ENCODE assay signal across 39 cellular contexts in the genomic region with DNA sequence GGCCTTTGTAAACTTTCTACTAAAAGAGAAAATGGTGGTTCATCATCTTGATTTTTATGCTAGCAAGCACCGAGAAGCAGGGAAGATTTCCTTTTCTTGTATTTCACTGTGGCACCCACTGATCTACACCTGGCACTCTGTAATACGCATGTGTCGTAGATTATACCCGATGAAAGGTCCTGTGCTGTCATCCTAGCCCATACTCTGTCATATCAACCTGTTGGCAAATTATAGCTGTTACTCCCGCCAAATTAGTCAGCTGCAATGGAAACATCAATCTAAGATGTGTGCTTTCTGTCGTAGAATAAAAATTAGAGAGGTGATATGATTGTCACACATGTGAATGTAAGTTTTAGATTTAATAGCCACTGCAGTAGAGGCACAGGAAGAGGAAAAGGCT.
"Had no signal": no experiment of that assay in that cellular context is flagged by ENCODE, and none has a peak within 500 bp of the region (broad histone marks: within the 10 kb centered on the region; RNA-seq: fewer than 3 reads in every experiment).

No MANE protein-coding gene starts in this region.

- H3K27me3 Mint-ChIP-seq: activated naive CD4-positive, alpha-beta T cell treated with anti-CD3 and anti-CD28 coated beads, Interleukin-2, amount 10 ng/mL, durations not matched to agents 7 days and 5 days; activated naive CD4-positive, alpha-beta T cell treated with anti-CD3 and anti-CD28 coated beads, Interleukin-2, amount 50 U/mL, for 24 hours; activated naive CD8-positive, alpha-beta T cell treated with anti-CD3 and anti-CD28 coated beads for 36 hours; activated naive CD8-positive, alpha-beta T cell treated with anti-CD3 and anti-CD28 coated beads, Interleukin-2, amount 10 ng/mL, durations not matched to agents 7 days and 5 days; activated T-cell treated with anti-CD3 and anti-CD28 coated beads, Interleukin-2, amount 50 U/mL, for 24 hours; activated T-helper 17 cell treated with anti-CD3 and anti-CD28 coated beads, Interleukin-2, amount 50 U/mL, for 72 hours; brain; central memory CD8-positive, alpha-beta T cell had no signal

- H3K36me3 ChIP-seq: adrenal gland, ascending aorta, brain microvascular endothelial cell, breast epithelium, cardiac muscle cell had no signal

- H3K4me1 Mint-ChIP-seq: activated naive CD4-positive, alpha-beta T cell treated with anti-CD3 and anti-CD28 coated beads, Interleukin-2, amount 10 ng/mL, durations not matched to agents 7 days and 5 days; activated naive CD4-positive, alpha-beta T cell treated with anti-CD3 and anti-CD28 coated beads, Interleukin-2, amount 50 U/mL, for 24 hours; activated naive CD8-positive, alpha-beta T cell treated with anti-CD3 and anti-CD28 coated beads for 36 hours; activated naive CD8-positive, alpha-beta T cell treated with anti-CD3 and anti-CD28 coated beads, Interleukin-2, amount 10 ng/mL, durations not matched to agents 7 days and 5 days; activated naive CD8-positive, alpha-beta T cell treated with anti-CD3 and anti-CD28 coated beads, Interleukin-2, amount 50 U/mL, for 24 hours; activated T-helper 17 cell treated with anti-CD3 and anti-CD28 coated beads, Interleukin-2, amount 50 U/mL, for 72 hours; brain; central memory CD8-positive, alpha-beta T cell had no signal

- H3K9me3 Mint-ChIP-seq: activated naive CD8-positive, alpha-beta T cell treated with anti-CD3 and anti-CD28 coated beads, Interleukin-2, amount 10 ng/mL, durations not matched to agents 7 days and 5 days; activated T-helper 1 cell treated with anti-CD3 and anti-CD28 coated beads, Interleukin-12 subunit alpha, Interleukin-12 subunit beta, Interleukin-2, Interleukin-4 antibody, amounts not matched to agents 30 ng/mL and 10 ng/mL and 1 ng/mL, durations not matched to agents 14 hours and 24 hours and 36 hours; activated T-helper 2 cell treated with anti-CD3 and anti-CD28 coated beads, Interferon-gamma antibody, Interleukin-2, Interleukin-4, amounts not matched to agents 10 μg/mL and 5 μg/mL and 100 μg/mL, durations not matched to agents 14 hours and 24 hours and 36 hours had no signal

- H3K36me3 Mint-ChIP-seq: activated naive CD4-positive, alpha-beta T cell treated with anti-CD3 and anti-CD28 coated beads, Interleukin-2, amount 10 ng/mL, durations not matched to agents 7 days and 5 days; activated naive CD4-positive, alpha-beta T cell treated with anti-CD3 and anti-CD28 coated beads, Interleukin-2, amount 50 U/mL, for 24 hours; activated naive CD4-positive, alpha-beta T cell treated with anti-CD3 and anti-CD28 coated beads, Interleukin-2, amount 50 U/mL, for 72 hours; activated naive CD8-positive, alpha-beta T cell; activated naive CD8-positive, alpha-beta T cell treated with anti-CD3 and anti-CD28 coated beads for 36 hours; activated naive CD8-positive, alpha-beta T cell treated with anti-CD3 and anti-CD28 coated beads, Interleukin-2, amount 10 ng/mL, durations not matched to agents 7 days and 5 days; brain had no signal

- H3K27me3 ChIP-seq: adrenal gland, ascending aorta, body of pancreas, brain microvascular endothelial cell, breast epithelium, cardiac muscle cell had no signal

- H3K27ac ChIP-seq: adrenal gland, ascending aorta, body of pancreas, brain microvascular endothelial cell, breast epithelium, cardiac muscle cell had no signal

- H3K27ac Mint-ChIP-seq: activated naive CD4-positive, alpha-beta T cell treated with anti-CD3 and anti-CD28 coated beads for 36 hours; activated naive CD4-positive, alpha-beta T cell treated with anti-CD3 and anti-CD28 coated beads, Interleukin-2, amount 10 ng/mL, durations not matched to agents 7 days and 5 days; activated naive CD4-positive, alpha-beta T cell treated with anti-CD3 and anti-CD28 coated beads, Interleukin-2, amount 50 U/mL, for 24 hours; activated naive CD4-positive, alpha-beta T cell treated with anti-CD3 and anti-CD28 coated beads, Interleukin-2, amount 50 U/mL, for 72 hours; activated naive CD8-positive, alpha-beta T cell; activated naive CD8-positive, alpha-beta T cell treated with anti-CD3 and anti-CD28 coated beads for 36 hours; activated naive CD8-positive, alpha-beta T cell treated with anti-CD3 and anti-CD28 coated beads, Interleukin-2, amount 10 ng/mL, durations not matched to agents 7 days and 5 days; activated naive CD8-positive, alpha-beta T cell treated with anti-CD3 and anti-CD28 coated beads, Interleukin-2, amount 50 U/mL, for 24 hours; activated T-cell treated with anti-CD3 and anti-CD28 coated beads, Interleukin-2, amount 50 U/mL, for 24 hours; activated T-cell treated with anti-CD3 and anti-CD28 coated beads, Interleukin-2, amount 50 U/mL, for 72 hours; activated T-helper 1 cell treated with anti-CD3 and anti-CD28 coated beads, Interleukin-12 subunit alpha, Interleukin-12 subunit beta, Interleukin-2, Interleukin-4 antibody, amounts not matched to agents 30 ng/mL and 10 ng/mL and 1 ng/mL, durations not matched to agents 14 hours and 24 hours and 36 hours; activated T-helper 17 cell treated with anti-CD3 and anti-CD28 coated beads, Interleukin-2, amount 50 U/mL, for 72 hours; activated T-helper 2 cell treated with anti-CD3 and anti-CD28 coated beads, Interferon-gamma antibody, Interleukin-2, Interleukin-4, amounts not matched to agents 10 μg/mL and 5 μg/mL and 100 μg/mL, durations not matched to agents 14 hours and 24 hours and 36 hours; brain had no signal

- DNase-seq: activated effector memory CD4-positive, alpha-beta T cell treated with anti-CD3 and anti-CD28 coated beads, Interleukin-2, amount 50 U/mL, for 16 hours; activated effector memory CD4-positive, alpha-beta T cell treated with Interleukin-2 at 50 U/mL for 16 hours; activated gamma-delta T cell; activated gamma-delta T cell treated with Interleukin-2 at 50 U/mL for 16 hours; activated naive CD4-positive, alpha-beta T cell; activated naive CD4-positive, alpha-beta T cell treated with anti-CD3 and anti-CD28 coated beads for 36 hours; activated naive CD4-positive, alpha-beta T cell treated with anti-CD3 and anti-CD28 coated beads, Interleukin-2, amount 10 ng/mL, durations not matched to agents 7 days and 5 days; activated naive CD4-positive, alpha-beta T cell treated with anti-CD3 and anti-CD28 coated beads, Interleukin-2, amount 50 U/mL, for 16 hours; activated naive CD4-positive, alpha-beta T cell treated with Interleukin-2 at 50 U/mL for 16 hours; activated naive CD8-positive, alpha-beta T cell treated with anti-CD3 and anti-CD28 coated beads for 36 hours; activated naive CD8-positive, alpha-beta T cell treated with anti-CD3 and anti-CD28 coated beads, Interleukin-2, amount 10 ng/mL, durations not matched to agents 7 days and 5 days; activated naive CD8-positive, alpha-beta T cell treated with anti-CD3 and anti-CD28 coated beads, Interleukin-2, amount 50 U/mL, for 24 hours; activated T-cell treated with anti-CD3 and anti-CD28 coated beads for 4 hours; activated T-cell treated with anti-CD3 and anti-CD28 coated beads, Interleukin-2, amount 50 U/mL, for 1 hour; activated T-cell treated with anti-CD3 and anti-CD28 coated beads, Interleukin-2, amount 50 U/mL, for 24 hours; activated T-cell treated with anti-CD3 and anti-CD28 coated beads, Interleukin-2, amount 50 U/mL, for 4 hours; activated T-cell treated with anti-CD3 and anti-CD28 coated beads, Interleukin-2, amount 50 U/mL, for 48 hours; activated T-cell treated with anti-CD3 and anti-CD28 coated beads, Interleukin-2, amount 50 U/mL, for 72 hours; adrenal gland; amniotic stem cell; amygdala; anterior cingulate cortex; aorta; body of pancreas; brain microvascular endothelial cell; caudate nucleus; central memory CD4-positive, alpha-beta T cell; cerebellar nuclear complex had no signal

- H3K4me1 ChIP-seq: adrenal gland, ascending aorta, body of pancreas, breast epithelium had no signal

- H3K9me3 ChIP-seq: adrenal gland, body of pancreas, breast epithelium had no signal

- ATAC-seq: activated naive CD4-positive, alpha-beta T cell treated with anti-CD3 and anti-CD28 coated beads, Interleukin-2, amount 50 U/mL, for 72 hours; activated naive CD8-positive, alpha-beta T cell treated with anti-CD3 and anti-CD28 coated beads, Interleukin-2, amount 50 U/mL, for 24 hours; activated T-cell treated with anti-CD3 and anti-CD28 coated beads, Interleukin-2, amount 50 U/mL, for 4 hours; activated T-cell treated with anti-CD3 and anti-CD28 coated beads, Interleukin-2, amount 50 U/mL, for 72 hours; activated T-helper 17 cell treated with anti-CD3 and anti-CD28 coated beads, Interleukin-2, amount 50 U/mL, for 72 hours; body of pancreas had no signal

- H3K4me3 Mint-ChIP-seq: activated naive CD4-positive, alpha-beta T cell treated with anti-CD3 and anti-CD28 coated beads for 36 hours; activated naive CD4-positive, alpha-beta T cell treated with anti-CD3 and anti-CD28 coated beads, Interleukin-2, amount 10 ng/mL, durations not matched to agents 7 days and 5 days; activated naive CD4-positive, alpha-beta T cell treated with anti-CD3 and anti-CD28 coated beads, Interleukin-2, amount 50 U/mL, for 24 hours; activated naive CD8-positive, alpha-beta T cell; activated naive CD8-positive, alpha-beta T cell treated with anti-CD3 and anti-CD28 coated beads for 36 hours; activated naive CD8-positive, alpha-beta T cell treated with anti-CD3 and anti-CD28 coated beads, Interleukin-2, amount 10 ng/mL, durations not matched to agents 7 days and 5 days; activated naive CD8-positive, alpha-beta T cell treated with anti-CD3 and anti-CD28 coated beads, Interleukin-2, amount 50 U/mL, for 24 hours; activated T-cell treated with anti-CD3 and anti-CD28 coated beads, Interleukin-2, amount 50 U/mL, for 24 hours; activated T-cell treated with anti-CD3 and anti-CD28 coated beads, Interleukin-2, amount 50 U/mL, for 4 hours; activated T-cell treated with anti-CD3 and anti-CD28 coated beads, Interleukin-2, amount 50 U/mL, for 72 hours; activated T-helper 1 cell treated with anti-CD3 and anti-CD28 coated beads, Interleukin-12 subunit alpha, Interleukin-12 subunit beta, Interleukin-2, Interleukin-4 antibody, amounts not matched to agents 30 ng/mL and 10 ng/mL and 1 ng/mL, durations not matched to agents 14 hours and 24 hours and 36 hours; activated T-helper 17 cell treated with anti-CD3 and anti-CD28 coated beads, Interleukin-2, amount 50 U/mL, for 72 hours; brain; central memory CD8-positive, alpha-beta T cell had no signal

- H3K4me3 ChIP-seq: adrenal gland, ascending aorta, body of pancreas, breast epithelium, cardiac muscle cell had no signal
